8 cellular contexts compared by ENCODE assay signal in genomic region chr17:17824780-17825614, GRCh38. TPM values are rescaled to one million over a fixed set of nuclear protein-coding genes. Genes with fewer than 3 reads are reported as not detected.
DNase-seq lines count a peak whose midpoint lies in the region; ATAC-seq, FAIRE-seq and TF ChIP-seq lines count a peak whose summit lies in the region.

No MANE protein-coding gene starts in this region.

- in situ Hi-C loops in Panc1 (cut with HindIII; ENCODE audit: low pct_unique_long_range_greater_than_20kb, low sequenced_read_pairs) = no loop called here

- no TSS peak for BruUV-seq in Panc1 (replicated peaks; lab: Mats Ljungman, UMichigan)

- peak overlapping the region; percentile 96 for H3K27ac ChIP-seq in Panc1 (ENCODE audit: low read length)
- peak overlapping the region; percentile 94 for H3K27ac ChIP-seq in prostate gland

- TF ChIP-seq CTCF in Panc1 (IDR thresholded peaks at IDR 0.05) = no peak
- no peak for TF ChIP-seq CTCF in prostate gland (IDR thresholded peaks at IDR 0.05)

- no peaks in the 10 kb centered on the region for H3K9me3 ChIP-seq in Panc1 (ENCODE audit: control insufficient read depth, insufficient read depth, low read depth, low read length)
- no peaks in the 10 kb centered on the region for H3K9me3 ChIP-seq in prostate gland

- CTCF ChIA-PET in Panc1 (lab: Charles Lee) = interaction anchor here (0.7 to 1.2 kb wide), 2 partner anchors 29 to 94 kb away, joined by 3 to 7 read pairs; no protein-coding TSS in a partner anchor

- no peaks in the 10 kb centered on the region; the same call in 1 of the 2 replicates for H3K36me3 ChIP-seq in Panc1 (ENCODE audit: control insufficient read depth, insufficient read depth, low read length)
- no peaks in the 10 kb centered on the region for H3K36me3 ChIP-seq in prostate gland

- no peak for ATAC-seq in Panc1
- no peak for ATAC-seq in GM18909 (IDR thresholded peaks at IDR 0.05; ENCODE audit: poor library complexity, unreplicated experiment)

- H3K4me1 ChIP-seq in Panc1 (ENCODE audit: control insufficient read depth, insufficient read depth, low read length) (peaks cover 77% of the 10 kb centered on the region), prostate gland (replicated peaks) (peaks cover 48% of the 10 kb centered on the region)

- WGBS in prostate gland = 27% methylated on average over 14 of the region's 14 CpGs

- intact Hi-C loops in Panc1 (cut with micrococcal nuclease; ENCODE audit: unreplicated experiment) (loop anchor here (10.0 kb wide), 1 partner anchor 210 kb away; the partner anchor contains the start of genes ATPAF2 and GID4), prostate gland (cut with DNase I) (no loop called here)

- POLR2A ChIA-PET in Panc1 (lab: Charles Lee) = interaction anchor here (0.7 kb wide), 1 partner anchor 46 kb away, joined by 10 read pairs; no protein-coding TSS in a partner anchor

- H3K27me3 ChIP-seq in Panc1 (ENCODE audit: control insufficient read depth, insufficient read depth, low read length) (no peaks in the 10 kb centered on the region), prostate gland (replicated peaks; ENCODE audit: insufficient read depth) (no peaks in the 10 kb centered on the region)

- FAIRE-seq in GM12892 (lab: Jason Lieb, UNC) = peak; percentile 46

- H3K4me3 ChIP-seq in Panc1 (ENCODE audit: low read depth in 2 of 2, low read length in 2 of 2) = no peak overlapping the region
- no peak overlapping the region for H3K4me3 ChIP-seq in prostate gland

- TF ChIP-seq POLR2A in GM12892 (IDR thresholded peaks at IDR 0.05; ENCODE audit: low read depth, low read length) = no peak
- TF ChIP-seq POLR2A in erythroblast (IDR thresholded peaks at IDR 0.05; ENCODE audit: low read length) = no peak
- no peak for TF ChIP-seq POLR2A in prostate gland (IDR thresholded peaks at IDR 0.05)

- DNase-seq in GM12892 (ENCODE audit: insufficient read length) (no peak), Panc1 (ENCODE audit: low read depth, low spot score) (no peak), erythroblast (lab: John Stamatoyannopoulos, UW) (peak; percentile 51 to 65), prostate gland (ENCODE audit: low spot score) (no peak), NCI-H774 (lab: John Stamatoyannopoulos, UW) (no peak), A172 (ENCODE audit: low spot score) (no peak), Ammon's horn (ENCODE audit: low spot score) (no peak)

RNA-seq across cellular contexts. Expression of gene SREBF1, which starts 11.8 kb away (rescaled TPM):
- polyA plus RNA-seq in GM12892 (2012; ENCODE audit: missing spikeins) = 14.3 TPM
- 230 TPM for total RNA-seq in Panc1 (2021; ENCODE audit: unreplicated experiment)
- 434 TPM for polyA plus RNA-seq in Panc1 (2012; ENCODE audit: insufficient read length)
- total RNA-seq in prostate gland = 100 to 1,000 TPM; 134 to 299 TPM
- 92.5 and 132 TPM in 2 replicates for total RNA-seq in A172 (2014; rRNA removed; shearing (Covaris generic))

Comparison
In these comparisons a context has a peak if more than half of its experiments do, and no peak if none do; other contexts are left out.
1. DNase-seq: peak in erythroblast (2 of 2); none in GM12892 (single experiment), Panc1 (single experiment), prostate gland (single experiment), NCI-H774 (single experiment), A172 (single experiment) and Ammon's horn (single experiment).